Comparison of ENCODE assay signal across 1 cellular context in genomic region chr17:39980402-39981206, GRCh38.
TF ChIP-seq lines count a peak whose summit lies in the region.

Gene PSMD3, plus strand, starts transcription at chr17:39980807. Its CDS starts 164 bp downstream, at chr17:39980971.

TF ChIP-seq in WTC11, 78 proteins besides CTCF, POLR2A, EP300 and RAD21 (continued from another document):
- no peak for TF ChIP-seq ZNF512 (CRISPR knock-in tag; IDR thresholded peaks at IDR 0.05; ENCODE audit: borderline replicate concordance)
- TF ChIP-seq NFYB (CRISPR knock-in tag; conservative IDR thresholded peaks at IDR 0.05; ENCODE audit: low read depth), result peak; percentile 70
- TF ChIP-seq PRRX2 (CRISPR knock-in tag; IDR thresholded peaks at IDR 0.05), result no peak
- peak; percentile 91 for TF ChIP-seq MYBL2 (CRISPR knock-in tag; IDR thresholded peaks at IDR 0.05)
- TF ChIP-seq EMX1 (CRISPR knock-in tag; IDR thresholded peaks at IDR 0.05), result no peak
- TF ChIP-seq CDX4 (CRISPR knock-in tag; IDR thresholded peaks at IDR 0.05; ENCODE audit: borderline replicate concordance), result no peak
- TF ChIP-seq GABPB1 (CRISPR knock-in tag; IDR thresholded peaks at IDR 0.05), result peak; percentile 83
- TF ChIP-seq ERG (CRISPR knock-in tag; IDR thresholded peaks at IDR 0.05), result no peak
- TF ChIP-seq ZNF396 (CRISPR knock-in tag; IDR thresholded peaks at IDR 0.05; ENCODE audit: borderline replicate concordance), result no peak
- TF ChIP-seq FOXK1 (CRISPR knock-in tag; IDR thresholded peaks at IDR 0.05), result peak; percentile 85
- TF ChIP-seq MAX (CRISPR knock-in tag; IDR thresholded peaks at IDR 0.05), result peak; percentile 93
- TF ChIP-seq CREM (CRISPR knock-in tag; IDR thresholded peaks at IDR 0.05), result peak; percentile 92
- TF ChIP-seq KAT7 (CRISPR knock-in tag; IDR thresholded peaks at IDR 0.05; ENCODE audit: borderline replicate concordance), result 0 out of 2 replicates have a peak, but pooled peaks have one; percentile 45
- peak; percentile 91 for TF ChIP-seq ARID4B (CRISPR knock-in tag; IDR thresholded peaks at IDR 0.05; ENCODE audit: borderline replicate concordance)
- TF ChIP-seq TP53 (CRISPR knock-in tag; IDR thresholded peaks at IDR 0.05), result no peak
- TF ChIP-seq FOXP1 (CRISPR knock-in tag; IDR thresholded peaks at IDR 0.05; ENCODE audit: borderline replicate concordance), result peak; percentile 90
- no peak; the same call in 1 of the 2 replicates for TF ChIP-seq CBFB (CRISPR knock-in tag; IDR thresholded peaks at IDR 0.05; ENCODE audit: low read depth)
- TF ChIP-seq OVOL2 (CRISPR knock-in tag; IDR thresholded peaks at IDR 0.05; ENCODE audit: borderline replicate concordance), result no peak
- peak; percentile 86; the same call in 1 of the 2 replicates for TF ChIP-seq E2F4 (CRISPR knock-in tag; IDR thresholded peaks at IDR 0.05; ENCODE audit: borderline replicate concordance, low read depth)
- 0 out of 2 replicates have a peak, but pooled peaks have one; percentile 38 for TF ChIP-seq ZNF317 (CRISPR knock-in tag; IDR thresholded peaks at IDR 0.05; ENCODE audit: borderline replicate concordance, low read depth)
- TF ChIP-seq USF2 (CRISPR knock-in tag; IDR thresholded peaks at IDR 0.05), result 0 out of 2 replicates have a peak, but pooled peaks have one; percentile 13
- TF ChIP-seq NR1H2 (CRISPR knock-in tag; IDR thresholded peaks at IDR 0.05), result no peak
- peak; percentile 78; the same call in 1 of the 2 replicates for TF ChIP-seq TEAD4 (CRISPR knock-in tag; IDR thresholded peaks at IDR 0.05)
- TF ChIP-seq GRHL2 (CRISPR knock-in tag; IDR thresholded peaks at IDR 0.05; ENCODE audit: insufficient replicate concordance, severe bottlenecking), result no peak
- TF ChIP-seq IRF2 (CRISPR knock-in tag; IDR thresholded peaks at IDR 0.05; ENCODE audit: borderline replicate concordance, low read depth), result no peak
- peak; percentile 99 for TF ChIP-seq HMGXB4 (CRISPR knock-in tag; IDR thresholded peaks at IDR 0.05)
- no peak for TF ChIP-seq E2F5 (CRISPR knock-in tag; IDR thresholded peaks at IDR 0.05)
- TF ChIP-seq ZMAT4 (CRISPR knock-in tag; IDR thresholded peaks at IDR 0.05), result no peak
- TF ChIP-seq SMAD4 (CRISPR knock-in tag; IDR thresholded peaks at IDR 0.05), result no peak
- no peak for TF ChIP-seq JAZF1 (CRISPR knock-in tag; IDR thresholded peaks at IDR 0.05)
- TF ChIP-seq PRDM15 (CRISPR knock-in tag; IDR thresholded peaks at IDR 0.05), result peak; percentile 10
- TF ChIP-seq ZNF121 (CRISPR knock-in tag; IDR thresholded peaks at IDR 0.05), result peak; percentile 70; the same call in 1 of the 2 replicates
- no peak for TF ChIP-seq RELA (CRISPR knock-in tag; IDR thresholded peaks at IDR 0.05; ENCODE audit: borderline replicate concordance)
- no peak for TF ChIP-seq GTF2I (CRISPR knock-in tag; conservative IDR thresholded peaks at IDR 0.05)
